Comparison of ENCODE assay signal across 10 cellular contexts in genomic region chr14:51880810-51881580, GRCh38. TPM values are rescaled to one million over a fixed set of nuclear protein-coding genes. Genes with fewer than 3 reads are reported as not detected.
DNase-seq lines count a peak whose midpoint lies in the region; ATAC-seq lines count a peak whose summit lies in the region.
"Had no signal": no experiment of that assay in that cellular context is flagged by ENCODE, and none has a peak within 500 bp of the region (broad histone marks: within the 10 kb centered on the region; RNA-seq: fewer than 3 reads in every experiment).

No MANE protein-coding gene starts in this region.

- H3K27ac Mint-ChIP-seq in natural killer cell treated with Interleukin-12 subunit alpha and Interleukin-12 subunit beta and Interleukin-15 and Interleukin-18, amount 100 ng/mL, for 72 hours: peak overlapping the region; percentile 69 to 89
- H3K27ac Mint-ChIP-seq in activated T-helper 2 cell treated with anti-CD3 and anti-CD28 coated beads, Interferon-gamma antibody, Interleukin-2, Interleukin-4, amounts not matched to agents 10 μg/mL and 5 μg/mL and 100 μg/mL, durations not matched to agents 14 hours and 24 hours and 36 hours: no peak overlapping the region
- H3K27ac Mint-ChIP-seq: progenitor cell of endocrine pancreas had no signal

- no peaks in the 10 kb centered on the region for H3K9me3 Mint-ChIP-seq in natural killer cell treated with Interleukin-12 subunit alpha and Interleukin-12 subunit beta and Interleukin-15 and Interleukin-18, amount 100 ng/mL, for 72 hours
- no peaks in the 10 kb centered on the region for H3K9me3 Mint-ChIP-seq in activated T-helper 2 cell treated with anti-CD3 and anti-CD28 coated beads, Interferon-gamma antibody, Interleukin-2, Interleukin-4, amounts not matched to agents 10 μg/mL and 5 μg/mL and 100 μg/mL, durations not matched to agents 14 hours and 24 hours and 36 hours

- intact Hi-C loops in activated T-helper 2 cell treated with anti-CD3 and anti-CD28 coated beads, Interferon-gamma antibody, Interleukin-2, Interleukin-4, amounts not matched to agents 10 μg/mL and 5 μg/mL and 100 μg/mL, durations not matched to agents 14 hours and 24 hours and 36 hours (cut with micrococcal nuclease): no loop called here

- peaks cover 64 to 81% of the 10 kb centered on the region in 2 donors for H3K4me1 Mint-ChIP-seq in natural killer cell treated with Interleukin-12 subunit alpha and Interleukin-12 subunit beta and Interleukin-15 and Interleukin-18, amount 100 ng/mL, for 72 hours (ENCODE audit: low read depth in 2 of 2)
- peaks cover 56% of the 10 kb centered on the region for H3K4me1 Mint-ChIP-seq in activated T-helper 2 cell treated with anti-CD3 and anti-CD28 coated beads, Interferon-gamma antibody, Interleukin-2, Interleukin-4, amounts not matched to agents 10 μg/mL and 5 μg/mL and 100 μg/mL, durations not matched to agents 14 hours and 24 hours and 36 hours (ENCODE audit: low read depth)

- H3K27me3 Mint-ChIP-seq in natural killer cell treated with Interleukin-12 subunit alpha and Interleukin-12 subunit beta and Interleukin-15 and Interleukin-18, amount 100 ng/mL, for 72 hours: no peaks in the 10 kb centered on the region
- no peaks in the 10 kb centered on the region for H3K27me3 Mint-ChIP-seq in activated T-helper 2 cell treated with anti-CD3 and anti-CD28 coated beads, Interferon-gamma antibody, Interleukin-2, Interleukin-4, amounts not matched to agents 10 μg/mL and 5 μg/mL and 100 μg/mL, durations not matched to agents 14 hours and 24 hours and 36 hours (ENCODE audit: low read depth)
- H3K27me3 Mint-ChIP-seq: progenitor cell of endocrine pancreas had no signal

- H3K4me3 Mint-ChIP-seq in natural killer cell treated with Interleukin-12 subunit alpha and Interleukin-12 subunit beta and Interleukin-15 and Interleukin-18, amount 100 ng/mL, for 72 hours: peak overlapping the region; percentile 59
- H3K4me3 Mint-ChIP-seq in activated T-helper 2 cell treated with anti-CD3 and anti-CD28 coated beads, Interferon-gamma antibody, Interleukin-2, Interleukin-4, amounts not matched to agents 10 μg/mL and 5 μg/mL and 100 μg/mL, durations not matched to agents 14 hours and 24 hours and 36 hours (ENCODE audit: low read depth): no peak overlapping the region

- ATAC-seq in GM18498 (IDR thresholded peaks at IDR 0.05; ENCODE audit: unreplicated experiment) (peak; percentile 63), GM21723 (IDR thresholded peaks at IDR 0.05; ENCODE audit: unreplicated experiment) (peak; percentile 72)
- ATAC-seq in natural killer cell treated with Interleukin-12 subunit alpha and Interleukin-12 subunit beta and Interleukin-15 and Interleukin-18, amount 100 ng/mL, for 72 hours: no peak

- peaks cover 40% of the 10 kb centered on the region for H3K36me3 Mint-ChIP-seq in natural killer cell treated with Interleukin-12 subunit alpha and Interleukin-12 subunit beta and Interleukin-15 and Interleukin-18, amount 100 ng/mL, for 72 hours
- peaks cover 63% of the 10 kb centered on the region for H3K36me3 Mint-ChIP-seq in activated T-helper 2 cell treated with anti-CD3 and anti-CD28 coated beads, Interferon-gamma antibody, Interleukin-2, Interleukin-4, amounts not matched to agents 10 μg/mL and 5 μg/mL and 100 μg/mL, durations not matched to agents 14 hours and 24 hours and 36 hours (ENCODE audit: low read depth)

- peak; percentile 37 for DNase-seq in MV-4-11 (lab: John Stamatoyannopoulos, UW)
- DNase-seq in natural killer cell treated with Interleukin-12 subunit alpha and Interleukin-12 subunit beta and Interleukin-15 and Interleukin-18, amount 100 ng/mL, for 72 hours (ENCODE audit: low spot score): no peak
- no peak for DNase-seq in NCI-H345 (lab: John Stamatoyannopoulos, UW)
- DNase-seq in activated T-helper 2 cell treated with anti-CD3 and anti-CD28 coated beads, Interferon-gamma antibody, Interleukin-2, Interleukin-4, amounts not matched to agents 10 μg/mL and 5 μg/mL and 100 μg/mL, durations not matched to agents 14 hours and 24 hours and 36 hours (ENCODE audit: low spot score): no peak
- no peak for DNase-seq in amniotic stem cell (lab: John Stamatoyannopoulos, UW)
- no peak for DNase-seq in NCI-H2029 (lab: John Stamatoyannopoulos, UW)
- DNase-seq: substantia nigra had no signal

RNA-seq across cellular contexts. Expression of gene GNG2, which starts 20.6 kb away (rescaled TPM):
- 100 to 1,000 TPM; 293 to 495 TPM for total RNA-seq in natural killer cell treated with Interleukin-12 subunit alpha and Interleukin-12 subunit beta and Interleukin-15 and Interleukin-18, amount 100 ng/mL, for 72 hours
- 120 and 128 TPM in 2 replicates for total RNA-seq in activated T-helper 2 cell treated with anti-CD3 and anti-CD28 coated beads, Interferon-gamma antibody, Interleukin-2, Interleukin-4, amounts not matched to agents 10 μg/mL and 5 μg/mL and 100 μg/mL, durations not matched to agents 14 hours and 24 hours and 36 hours

Comparison
In these comparisons a context has a peak if more than half of its experiments do, and no peak if none do; other contexts are left out.
1. ATAC-seq: peak in GM18498 (single experiment) and GM21723 (single experiment); none in natural killer cell treated with Interleukin-12 subunit alpha and Interleukin-12 subunit beta and Interleukin-15 and Interleukin-18, amount 100 ng/mL, for 72 hours (0 of 2).